Comparison of ENCODE assay signal across 13 cellular contexts in genomic region chr9:93082841-93083411, GRCh38. TPM values are rescaled to one million over a fixed set of nuclear protein-coding genes. Genes with fewer than 3 reads are reported as not detected.
DNase-seq lines count a peak whose midpoint lies in the region; ATAC-seq and TF ChIP-seq lines count a peak whose summit lies in the region.
"Had no signal": no experiment of that assay in that cellular context is flagged by ENCODE, and none has a peak within 500 bp of the region (broad histone marks: within the 10 kb centered on the region; RNA-seq: fewer than 3 reads in every experiment).

No MANE protein-coding gene starts in this region.

- no peaks in the 10 kb centered on the region for H3K9me3 ChIP-seq in vagina
- H3K9me3 ChIP-seq: gastroesophageal sphincter had no signal

- H3K27ac Mint-ChIP-seq in activated naive CD8-positive, alpha-beta T cell: peak overlapping the region; percentile 95
- peak overlapping the region; percentile 46 to 96 (median 90) for H3K27ac Mint-ChIP-seq in naive thymus-derived CD8-positive, alpha-beta T cell

- H3K36me3 Mint-ChIP-seq in activated naive CD8-positive, alpha-beta T cell: peaks cover 7% of the 10 kb centered on the region
- H3K36me3 Mint-ChIP-seq in naive thymus-derived CD8-positive, alpha-beta T cell: peaks cover 0 to 84% (median 23%) of the 10 kb centered on the region in 3 donors

- no peaks in the 10 kb centered on the region for H3K36me3 ChIP-seq in vagina
- H3K36me3 ChIP-seq: gastroesophageal sphincter had no signal

- intact Hi-C loops in cardiac septum (cut with DNase I) (no loop called here), left ventricle myocardium superior (cut with micrococcal nuclease) (no loop called here), vagina (cut with DNase I) (no loop called here)

- no peak for ATAC-seq in left ventricle myocardium superior
- peak; percentile 47 to 53 for ATAC-seq in naive thymus-derived CD8-positive, alpha-beta T cell
- ATAC-seq: gastroesophageal sphincter had no signal

- no peak for TF ChIP-seq CTCF in vagina (IDR thresholded peaks at IDR 0.05)

- TF ChIP-seq POLR2A in vagina (IDR thresholded peaks at IDR 0.05): no peak

- H3K27me3 Mint-ChIP-seq in activated naive CD8-positive, alpha-beta T cell: no peaks in the 10 kb centered on the region
- H3K27me3 Mint-ChIP-seq in naive thymus-derived CD8-positive, alpha-beta T cell: no peaks in the 10 kb centered on the region

- DNase-seq in cardiac septum (ENCODE audit: low spot score): peak; percentile 53
- no peak for DNase-seq in left ventricle myocardium superior
- DNase-seq in naive thymus-derived CD8-positive, alpha-beta T cell: peak in 1 of 10 donors; percentile 61
- DNase-seq in vagina (ENCODE audit: extremely low spot score in 2 of 2): peak; percentile 64 to 85
- no peak for DNase-seq in NCI-H2227 (lab: John Stamatoyannopoulos, UW; ENCODE audit: unreplicated experiment)
- DNase-seq in NCI-H2196 (lab: John Stamatoyannopoulos, UW; ENCODE audit: unreplicated experiment): no peak
- no peak for DNase-seq in DMS53 treated with DMSO at 0.1 percent for 48 hours (lab: John Stamatoyannopoulos, UW; ENCODE audit: unreplicated experiment)
- DNase-seq: NCI-H2081, PC-9 had no signal

- H3K4me3 ChIP-seq in vagina: no peak overlapping the region
- H3K4me3 ChIP-seq: gastroesophageal sphincter, PC-9 had no signal

- POLR2A ChIA-PET in naive thymus-derived CD8-positive, alpha-beta T cell (lab: Charles Lee): interaction anchor here (0.6 to 6.6 kb wide), 8 partner anchors 11 to 78 kb away, joined by 3 to 50 read pairs (median 7); partner anchors contain the start of gene CARD19

- no peaks in the 10 kb centered on the region for H3K27me3 ChIP-seq in vagina
- H3K27me3 ChIP-seq: gastroesophageal sphincter had no signal

- H3K4me1 ChIP-seq in vagina: no peaks in the 10 kb centered on the region
- H3K4me1 ChIP-seq: gastroesophageal sphincter had no signal

- peaks cover 15% of the 10 kb centered on the region for H3K4me1 Mint-ChIP-seq in activated naive CD8-positive, alpha-beta T cell (ENCODE audit: low read depth)
- H3K4me1 Mint-ChIP-seq in naive thymus-derived CD8-positive, alpha-beta T cell: peaks cover 9 to 43% (median 21%) of the 10 kb centered on the region in 4 donors

- no peak overlapping the region for H3K4me3 Mint-ChIP-seq in activated naive CD8-positive, alpha-beta T cell
- peak overlapping the region in 5 of 10 donors; percentile 10 to 81 (median 41) for H3K4me3 Mint-ChIP-seq in naive thymus-derived CD8-positive, alpha-beta T cell

- no peaks in the 10 kb centered on the region for H3K9me3 Mint-ChIP-seq in activated naive CD8-positive, alpha-beta T cell (ENCODE audit: low read depth)
- H3K9me3 Mint-ChIP-seq in naive thymus-derived CD8-positive, alpha-beta T cell: no peaks in the 10 kb centered on the region

- H3K27ac ChIP-seq in vagina: no peak overlapping the region
- H3K27ac ChIP-seq: gastroesophageal sphincter, PC-9 had no signal

RNA-seq across cellular contexts. Expression of gene CARD19, which starts 13.1 kb away (rescaled TPM):
- total RNA-seq in cardiac septum (45.1 TPM), left ventricle myocardium superior (22.4 TPM), vagina (63.3 TPM)
- total RNA-seq in naive thymus-derived CD8-positive, alpha-beta T cell: 10 to 100 TPM; 68.9 to 71.2 TPM
- 10 to 100 TPM; 56.3 to 62.9 (median 56.9) TPM for polyA plus RNA-seq in naive thymus-derived CD8-positive, alpha-beta T cell

RNA-seq across cellular contexts. Expression of gene SUSD3, which starts 24.4 kb away (rescaled TPM):
- total RNA-seq in cardiac septum (1.1 TPM), left ventricle myocardium superior (0.87 TPM), vagina (25.0 TPM)
- total RNA-seq in naive thymus-derived CD8-positive, alpha-beta T cell: 10 to 100 TPM; 62.1 to 64.0 TPM
- polyA plus RNA-seq in naive thymus-derived CD8-positive, alpha-beta T cell: 100 to 1,000 TPM in 2 of 3 donors, 10 to 100 TPM in 1; 86.7 to 208 (median 145) TPM
- total RNA-seq: dermis microvascular lymphatic vessel endothelial cell, LHCN-M2 had no signal

RNA-seq across cellular contexts. Expression of gene NINJ1, which starts 51.1 kb away (rescaled TPM):
- 46.4 TPM for total RNA-seq in cardiac septum
- 46.8 TPM for total RNA-seq in left ventricle myocardium superior
- total RNA-seq in naive thymus-derived CD8-positive, alpha-beta T cell: 10 to 100 TPM; 33.8 to 35.6 TPM
- polyA plus RNA-seq in naive thymus-derived CD8-positive, alpha-beta T cell: 10 to 100 TPM; 78.5 to 97.6 (median 96.0) TPM
- 78.6 TPM for total RNA-seq in vagina

Comparison
In these comparisons a context has a peak if more than half of its experiments do, and no peak if none do; other contexts are left out.
1. DNase-seq: peak in cardiac septum (single experiment) and vagina (2 of 2); none in left ventricle myocardium superior (single experiment), NCI-H2227 (single experiment), NCI-H2196 (single experiment) and DMS53 treated with DMSO at 0.1 percent for 48 hours (single experiment).
2. RNA of gene SUSD3, which starts 24.4 kb away (total RNA-seq): 62.1 to 64.0 TPM in naive thymus-derived CD8-positive, alpha-beta T cell and 25.0 TPM in vagina (single experiment); 1.1 TPM in cardiac septum (single experiment) and 0.87 TPM in left ventricle myocardium superior (single experiment); every median in the first group is over 10 times any median in the second.